8 cellular contexts compared by ENCODE assay signal in genomic region chr6:2842139-2842552, GRCh38. TPM values are rescaled to one million over a fixed set of nuclear protein-coding genes. Genes with fewer than 3 reads are reported as not detected.
DNase-seq lines count a peak whose midpoint lies in the region; ATAC-seq, FAIRE-seq and TF ChIP-seq lines count a peak whose summit lies in the region.

No MANE protein-coding gene starts in this region.

- no peak for DNase-seq in CD4-positive, CD25-positive, alpha-beta regulatory T cell
- DNase-seq in Panc1 (ENCODE audit: low read depth, low spot score) (no peak), endothelial cell of umbilical vein (ENCODE audit: low read depth, low spot score) (no peak), osteocyte (ENCODE audit: extremely low spot score, unreplicated experiment) (no peak), kidney glomerular epithelial cell (lab: John Stamatoyannopoulos, UW) (no peak), T1000 (lab: John Stamatoyannopoulos, UW) (no peak), left colon (no peak)

- H3K27me3 ChIP-seq in CD4-positive, CD25-positive, alpha-beta regulatory T cell (ENCODE audit: control insufficient read depth, insufficient read depth, low read length): no peaks in the 10 kb centered on the region
- H3K27me3 ChIP-seq in Panc1 (ENCODE audit: control insufficient read depth, insufficient read depth, low read length): no peaks in the 10 kb centered on the region
- H3K27me3 ChIP-seq in endothelial cell of umbilical vein (ENCODE audit: control insufficient read depth in 2 of 2, insufficient read depth in 2 of 2, low read length in 2 of 2): no peaks in the 10 kb centered on the region

- H3K9ac ChIP-seq in endothelial cell of umbilical vein (replicated peaks; ENCODE audit: extremely low read depth, insufficient read depth, low read length): peak overlapping the region; percentile 56

- peak overlapping the region; percentile 74 for H2AFZ ChIP-seq in endothelial cell of umbilical vein (ENCODE audit: low read depth, low read length)

- in situ Hi-C loops in Panc1 (cut with HindIII; ENCODE audit: low pct_unique_long_range_greater_than_20kb, low sequenced_read_pairs): no loop called here

- dilution Hi-C loops in endothelial cell of umbilical vein (cut with MboI; ENCODE audit: extremely low pct_ligation_motif_present, low sequenced_read_pairs): no loop called here

- H3K36me3 ChIP-seq in CD4-positive, CD25-positive, alpha-beta regulatory T cell (ENCODE audit: control insufficient read depth, insufficient read depth, low read length): peaks cover 25% of the 10 kb centered on the region
- H3K36me3 ChIP-seq in Panc1 (ENCODE audit: control insufficient read depth, insufficient read depth, low read length) (peaks cover 4% of the 10 kb centered on the region; the same call in 1 of the 2 replicates), endothelial cell of umbilical vein (ENCODE audit: control insufficient read depth in 2 of 2, extremely low read depth in 1 of 2, insufficient read depth in 2 of 2, low read length in 2 of 2) (no peaks in the 10 kb centered on the region)

- no peak for ATAC-seq in CD4-positive, CD25-positive, alpha-beta regulatory T cell (ENCODE audit: low read depth in 2 of 2)
- ATAC-seq in Panc1 (no peak), GM18858 (IDR thresholded peaks at IDR 0.05; ENCODE audit: unreplicated experiment) (no peak), left colon (no peak)

- H3K36me3 Mint-ChIP-seq in CD4-positive, CD25-positive, alpha-beta regulatory T cell: peaks cover 15% of the 10 kb centered on the region
- H3K36me3 Mint-ChIP-seq in osteocyte (ENCODE audit: unreplicated experiment): peaks cover 4% of the 10 kb centered on the region

- no peaks in the 10 kb centered on the region for H3K27me3 Mint-ChIP-seq in CD4-positive, CD25-positive, alpha-beta regulatory T cell
- H3K27me3 Mint-ChIP-seq in osteocyte (ENCODE audit: unreplicated experiment): no peaks in the 10 kb centered on the region

- H4K20me1 ChIP-seq in endothelial cell of umbilical vein (replicated peaks; ENCODE audit: control insufficient read depth, extremely low read depth, insufficient read depth, low read length): no peaks in the 10 kb centered on the region

- peak overlapping the region; percentile 87 to 94 (median 92) for H3K4me3 Mint-ChIP-seq in CD4-positive, CD25-positive, alpha-beta regulatory T cell
- H3K4me3 Mint-ChIP-seq in osteocyte (ENCODE audit: unreplicated experiment): peak overlapping the region; percentile 81

- H3K79me2 ChIP-seq in endothelial cell of umbilical vein (ENCODE audit: control insufficient read depth, insufficient read depth, low read length): no peaks in the 10 kb centered on the region

- POLR2A ChIA-PET in Panc1 (lab: Charles Lee): interaction anchor here (0.6 kb wide), 2 partner anchors 78 to 87 kb away, joined by 3 read pairs; no protein-coding TSS in a partner anchor
- POLR2A ChIA-PET in endothelial cell of umbilical vein (lab: Charles Lee): no interaction called here

- H3K4me1 Mint-ChIP-seq in CD4-positive, CD25-positive, alpha-beta regulatory T cell: peaks cover 32 to 65% (median 49%) of the 10 kb centered on the region in 4 donors
- peaks cover 34% of the 10 kb centered on the region for H3K4me1 Mint-ChIP-seq in osteocyte (ENCODE audit: unreplicated experiment)

- CTCF ChIA-PET in Panc1 (lab: Charles Lee) (interaction anchor here (0.9 kb wide), 1 partner anchor 51 kb away, joined by 8 read pairs; no protein-coding TSS in a partner anchor), endothelial cell of umbilical vein (lab: Charles Lee) (interaction anchor here (0.9 to 11.2 kb wide), 15 partner anchors 9 to 1246 kb away, joined by 3 to 262 read pairs (median 6); partner anchors contain the start of gene WRNIP1)

- H3K4me2 ChIP-seq in endothelial cell of umbilical vein (ENCODE audit: insufficient read depth, low read length): peak overlapping the region; percentile 43

- FAIRE-seq in endothelial cell of umbilical vein (lab: Jason Lieb, UNC): no peak

- TF ChIP-seq CTCF in Panc1 (IDR thresholded peaks at IDR 0.05): no peak
- TF ChIP-seq CTCF in endothelial cell of umbilical vein (IDR thresholded peaks at IDR 0.05; ENCODE audit: extremely low read depth in 1 of 2, insufficient read depth in 1 of 2, low read depth in 1 of 2, low read length in 2 of 2): no peak
- no peak for TF ChIP-seq CTCF in osteocyte (IDR thresholded peaks at IDR 0.05)

- H3K9me3 ChIP-seq in CD4-positive, CD25-positive, alpha-beta regulatory T cell (ENCODE audit: control insufficient read depth in 2 of 2, low read length in 2 of 2): no peaks in the 10 kb centered on the region
- H3K9me3 ChIP-seq in Panc1 (ENCODE audit: control insufficient read depth, insufficient read depth, low read depth, low read length) (no peaks in the 10 kb centered on the region), endothelial cell of umbilical vein (replicated peaks; ENCODE audit: control insufficient read depth, insufficient read depth, low read length) (no peaks in the 10 kb centered on the region)

- H3K9me1 ChIP-seq in endothelial cell of umbilical vein (replicated peaks; ENCODE audit: control insufficient read depth, extremely low read depth, insufficient read depth, low read length): no peaks in the 10 kb centered on the region

- peaks cover 44% of the 10 kb centered on the region for H3K4me1 ChIP-seq in CD4-positive, CD25-positive, alpha-beta regulatory T cell (ENCODE audit: control insufficient read depth, insufficient read depth, low read length, poor library complexity, severe bottlenecking)
- H3K4me1 ChIP-seq in Panc1 (ENCODE audit: control insufficient read depth, insufficient read depth, low read length) (peaks cover 52% of the 10 kb centered on the region), endothelial cell of umbilical vein (ENCODE audit: control insufficient read depth, extremely low read depth, insufficient read depth, low read length) (peaks cover 43% of the 10 kb centered on the region)

- no TSS peak for BruUV-seq in Panc1 (replicated peaks; lab: Mats Ljungman, UMichigan)
- no TSS peak for BruUV-seq in endothelial cell of umbilical vein (replicated peaks; lab: Mats Ljungman, UMichigan)

- H3K4me3 ChIP-seq in CD4-positive, CD25-positive, alpha-beta regulatory T cell (ENCODE audit: low read depth, low read length): peak overlapping the region; percentile 74
- H3K4me3 ChIP-seq in Panc1 (ENCODE audit: low read depth in 2 of 2, low read length in 2 of 2): peak overlapping the region; percentile 49 to 75
- H3K4me3 ChIP-seq in endothelial cell of umbilical vein (replicated peaks in 1 of 3; ENCODE audit: insufficient read depth in 1 of 3, low read depth in 1 of 3, low read length in 3 of 3): no peak overlapping the region

- peak overlapping the region; percentile 91 to 94 (median 93) for H3K27ac Mint-ChIP-seq in CD4-positive, CD25-positive, alpha-beta regulatory T cell
- H3K27ac Mint-ChIP-seq in osteocyte (ENCODE audit: unreplicated experiment): peak overlapping the region; percentile 80

- peak overlapping the region; percentile 86 for H3K27ac ChIP-seq in CD4-positive, CD25-positive, alpha-beta regulatory T cell (ENCODE audit: insufficient read depth, low read length, poor library complexity, severe bottlenecking)
- H3K27ac ChIP-seq in Panc1 (ENCODE audit: low read length) (peak overlapping the region; percentile 87), endothelial cell of umbilical vein (ENCODE audit: insufficient read depth, low read depth, low read length) (peak overlapping the region; percentile 55)

- intact Hi-C loops in Panc1 (cut with micrococcal nuclease; ENCODE audit: unreplicated experiment) (no loop called here), endothelial cell of umbilical vein (cut with micrococcal nuclease) (no loop called here), left colon (cut with DNase I, micrococcal nuclease) (loop anchor here in 1 of 2 donors (10.0 kb wide), 1 partner anchor 47 kb away; no protein-coding TSS in a partner anchor)

- no peaks in the 10 kb centered on the region for H3K9me3 Mint-ChIP-seq in CD4-positive, CD25-positive, alpha-beta regulatory T cell
- H3K9me3 Mint-ChIP-seq in osteocyte (ENCODE audit: unreplicated experiment): no peaks in the 10 kb centered on the region

- no peak for TF ChIP-seq POLR2A in endothelial cell of umbilical vein (IDR thresholded peaks at IDR 0.05; ENCODE audit: low read depth, low read length)

TF ChIP-seq in endothelial cell of umbilical vein, 7 proteins besides CTCF, POLR2A, EP300 and RAD21:
- no peak for TF ChIP-seq JUN (IDR thresholded peaks at IDR 0.05; ENCODE audit: borderline replicate concordance, insufficient read depth, insufficient read length, low read depth)
- no peak for TF ChIP-seq FOS (IDR thresholded peaks at IDR 0.05; ENCODE audit: borderline replicate concordance, insufficient read depth, low read length)
- no peak for TF ChIP-seq MAX (IDR thresholded peaks at IDR 0.05; ENCODE audit: insufficient read depth, insufficient read length)
- no peak for TF ChIP-seq EZH2 (IDR thresholded peaks at IDR 0.05; ENCODE audit: borderline replicate concordance, low read depth, low read length, severe bottlenecking)
- no peak for TF ChIP-seq GATA2 (IDR thresholded peaks at IDR 0.05; ENCODE audit: insufficient read depth, insufficient read length, low read depth, low read length)
- TF ChIP-seq MYC (IDR thresholded peaks at IDR 0.05; ENCODE audit: low read depth, low read length): no peak
- no peak for TF ChIP-seq POLR2AphosphoS5 (IDR thresholded peaks at IDR 0.05; ENCODE audit: insufficient read depth, low read depth, low read length)

RNA-seq across cellular contexts. Expression of gene SERPINB1, which starts 0.5 kb away (rescaled TPM):
- total RNA-seq in CD4-positive, CD25-positive, alpha-beta regulatory T cell: 38.1 TPM
- 100 to 1,000 TPM; 100 to 116 (median 109) TPM for polyA plus RNA-seq in CD4-positive, CD25-positive, alpha-beta regulatory T cell
- total RNA-seq in Panc1 (2021; ENCODE audit: unreplicated experiment): 40.8 TPM
- 33.9 TPM for polyA plus RNA-seq in Panc1 (2012; ENCODE audit: insufficient read length)
- total RNA-seq in endothelial cell of umbilical vein: 23.3 and 24.0 TPM in 2 replicates
- 5.9 and 6.7 TPM in 2 replicates for polyA plus RNA-seq in endothelial cell of umbilical vein
- polyA plus RNA-seq in endothelial cell of umbilical vein (2011; cell fraction: cytosol; rRNA removed): 10.6 and 11.9 TPM in 2 replicates
- 5.7 and 9.4 TPM in 2 replicates for polyA plus RNA-seq in endothelial cell of umbilical vein (2011; cell fraction: nucleus; rRNA removed)
- 11.5 and 15.7 TPM in 2 replicates for polyA plus RNA-seq in endothelial cell of umbilical vein (2012)
- 5.7 and 6.0 TPM in 2 replicates for polyA minus RNA-seq in endothelial cell of umbilical vein
- 31.9 TPM for polyA minus RNA-seq in endothelial cell of umbilical vein (2011; cell fraction: cytosol; rRNA and poly(A)+ RNA removed)
- polyA minus RNA-seq in endothelial cell of umbilical vein (2011; cell fraction: nucleus; rRNA and poly(A)+ RNA removed): 3.5 and 5.7 TPM in 2 replicates
- total RNA-seq in osteocyte: 13.7 and 14.8 TPM in 2 replicates
- total RNA-seq in left colon: 100 to 1,000 TPM; 168 to 208 TPM

Comparison
In these comparisons a context has a peak if more than half of its experiments do, and no peak if none do; other contexts are left out.
1. H3K4me3 ChIP-seq: peak in CD4-positive, CD25-positive, alpha-beta regulatory T cell (single experiment) and Panc1 (2 of 2); none in endothelial cell of umbilical vein (0 of 3).
2. Peak in every context shown above with its lines, with median percentiles within 50 percentile points of each other: H3K27ac ChIP-seq.